In genomic region chr14:101380512-101380911, GRCh38 we compare ENCODE assay signal across 21 cellular contexts.
"Had no signal": no experiment of that assay in that cellular context is flagged by ENCODE, and none has a peak within 500 bp of the region (broad histone marks: within the 10 kb centered on the region; RNA-seq: fewer than 3 reads in every experiment).

No MANE protein-coding gene starts in this region.

- H3K27me3 ChIP-seq: dorsolateral prefrontal cortex, esophagus squamous epithelium, gastrocnemius medialis, hepatocyte had no signal

- H2AFZ ChIP-seq: hepatocyte had no signal

- DNase-seq: dermis blood vessel endothelial cell; dorsolateral prefrontal cortex; effector CD4-positive, alpha-beta T cell; effector memory CD4-positive, alpha-beta T cell; esophagus squamous epithelium; foreskin fibroblast; foreskin melanocyte; gastrocnemius medialis; heart left ventricle; hypothalamus; immature natural killer cell; islet precursor cell; kidney; kidney glomerular epithelial cell; left lung; left ventricle myocardium superior; lower lobe of right lung; mesenchymal stem cell; midbrain had no signal

- H3K27ac Mint-ChIP-seq: immature natural killer cell had no signal

- H3K79me2 ChIP-seq: hepatocyte had no signal

- H3K4me1 Mint-ChIP-seq: immature natural killer cell had no signal

- H3K4me3 Mint-ChIP-seq: immature natural killer cell had no signal

- H3K36me3 ChIP-seq: esophagus squamous epithelium, gastrocnemius medialis, heart left ventricle, left lung, lower lobe of right lung had no signal

- H3K27ac ChIP-seq: coronary artery, dorsolateral prefrontal cortex, esophagus squamous epithelium, gastrocnemius medialis, heart left ventricle, hepatocyte, left lung, lower lobe of right lung had no signal

- H3K4me3 ChIP-seq: coronary artery, dorsolateral prefrontal cortex, esophagus squamous epithelium, gastrocnemius medialis, heart left ventricle, hepatocyte, left lung, lower lobe of right lung had no signal

- H3K4me1 ChIP-seq: esophagus squamous epithelium, gastrocnemius medialis, heart left ventricle, left lung, lower lobe of right lung had no signal

- H3K4me2 ChIP-seq: hepatocyte had no signal

- ATAC-seq: gastrocnemius medialis, heart left ventricle, left lung, left ventricle myocardium superior, lower lobe of right lung had no signal
